In the genomic region with DNA sequence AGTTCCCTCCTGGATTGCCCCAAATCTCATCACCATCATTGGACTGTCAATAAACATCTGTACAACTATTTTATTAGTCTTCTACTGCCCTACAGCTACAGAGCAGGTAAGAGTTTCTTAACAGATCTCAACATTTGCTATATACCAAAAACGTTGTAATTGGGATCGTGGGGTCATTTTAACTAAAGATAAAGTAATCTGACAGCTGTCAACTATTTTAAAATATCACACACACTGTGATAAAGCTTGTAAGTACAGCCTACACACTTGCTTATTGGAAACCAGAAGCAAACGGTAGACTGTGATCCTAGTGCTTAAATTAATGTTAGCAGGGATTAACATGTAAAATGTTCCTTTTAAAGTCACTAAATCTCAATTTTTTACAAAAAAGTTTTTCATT, we compare ENCODE assay signal across 31 cellular contexts.
"Had no signal": no experiment of that assay in that cellular context is flagged by ENCODE, and none has a peak within 500 bp of the region (broad histone marks: within the 10 kb centered on the region; RNA-seq: fewer than 3 reads in every experiment).

No MANE protein-coding gene starts in this region.

- H3K4me3 ChIP-seq: breast epithelium, MG63, Peyer's patch had no signal

- ATAC-seq: activated CD8-positive, alpha-beta memory T cell treated with anti-CD3 and anti-CD28 coated beads, Interleukin-2, amount 10 ng/mL, durations not matched to agents 7 days and 5 days; activated T-helper 17 cell treated with anti-CD3 and anti-CD28 coated beads, Interleukin-2, amount 50 U/mL, for 72 hours; T-helper 17 cell; WTC11 had no signal

- DNase-seq: activated CD4-positive, alpha-beta T cell treated with anti-CD3 and anti-CD28 coated beads, Interleukin-2, amount 10 ng/mL, durations not matched to agents 24 days and 14 days; activated CD4-positive, alpha-beta T cell treated with anti-CD3 and anti-CD28 coated beads, Interleukin-2, amount 50 U/mL, for 48 hours; activated CD4-positive, CD25-positive, alpha-beta regulatory T cell treated with anti-CD3 and anti-CD28 coated beads, Interleukin-2, amount 50 U/mL, for 72 hours; activated CD8-positive, alpha-beta memory T cell treated with anti-CD3 and anti-CD28 coated beads, Interleukin-2, amount 10 ng/mL, durations not matched to agents 7 days and 5 days; activated gamma-delta T cell; activated naive CD4-positive, alpha-beta T cell treated with anti-CD3 and anti-CD28 coated beads for 36 hours; activated naive CD8-positive, alpha-beta T cell treated with anti-CD3 and anti-CD28 coated beads, Interleukin-2, amount 10 ng/mL, durations not matched to agents 7 days and 5 days; activated T-cell treated with anti-CD3 and anti-CD28 coated beads, Interleukin-2, amount 50 U/mL, for 48 hours; aorta; caudate nucleus; KBM-7; MG63; MV-4-11; NCI-H1092 treated with DMSO at 0.1 percent for 48 hours; NCI-H1417 treated with DMSO at 0.1 percent for 48 hours; NCI-H1694; NCI-H2029; NCI-H2107; NCI-H2171 treated with DMSO at 0.1 percent for 48 hours; NCI-H226; NCI-H526; NCI-H774; NK-92 treated with Interleukin-12 subunit alpha and Interleukin-12 subunit beta, amount 100 ng/mL, for 24 hours; Peyer's patch; SHP77; T-helper 17 cell; T-helper 9 cell had no signal

- H3K9me3 ChIP-seq: breast epithelium, MG63, Peyer's patch had no signal

- H3K27ac ChIP-seq: breast epithelium, Peyer's patch, RWPE1 had no signal

- H3K36me3 ChIP-seq: breast epithelium had no signal

- H3K4me1 ChIP-seq: breast epithelium had no signal

- H3K27me3 ChIP-seq: breast epithelium, MG63, Peyer's patch had no signal
